Comparison of ENCODE assay signal across 8 cellular contexts in genomic region chr19:52527134-52527953, GRCh38. TPM values are rescaled to one million over a fixed set of nuclear protein-coding genes. Genes with fewer than 3 reads are reported as not detected.
A peak's percentile ranks its signal among the peaks of the same experiment; 100 is the strongest.
DNase-seq lines count a peak whose midpoint lies in the region; ATAC-seq and TF ChIP-seq lines count a peak whose summit lies in the region.

ZNF808 (plus strand) TSS chr19:52527668; CDS start chr19:52543285, 15,617 bp downstream.

- H3K4me3 Mint-ChIP-seq in CD14-positive monocyte: peak within 1 kb of the TSS; percentile 98 to 99
- peak within 1 kb of the TSS; percentile 88 for H3K4me3 Mint-ChIP-seq in activated CD8-positive, alpha-beta T cell treated with anti-CD3 and anti-CD28 coated beads for 36 hours

- CTCF ChIA-PET in activated CD8-positive, alpha-beta T cell treated with anti-CD3 and anti-CD28 coated beads for 36 hours (lab: Charles Lee): interaction anchor here (0.8 to 1.0 kb wide), 2 partner anchors 9 to 279 kb away, joined by 3 to 4 read pairs; no protein-coding TSS in a partner anchor

- H3K27ac ChIP-seq in duodenal mucosa (ENCODE audit: low read depth, low read length) (peak within 1 kb of the TSS; percentile 89), lower lobe of right lung (peak within 1 kb of the TSS; percentile 95)

- ATAC-seq in GM19351 (IDR thresholded peaks at IDR 0.05; ENCODE audit: unreplicated experiment): peak; percentile 87
- peak; percentile 82 for ATAC-seq in HG03521 (IDR thresholded peaks at IDR 0.05; ENCODE audit: unreplicated experiment)
- ATAC-seq in activated CD8-positive, alpha-beta T cell treated with anti-CD3 and anti-CD28 coated beads for 36 hours: peak; percentile 92
- ATAC-seq in lower lobe of right lung: peak; percentile 99

- TF ChIP-seq CTCF in CD14-positive monocyte (IDR thresholded peaks at IDR 0.05) (peak; percentile 78), lower lobe of right lung (IDR thresholded peaks at IDR 0.05) (peak; percentile 67)
- peak; percentile 71 for TF ChIP-seq CTCF in activated CD8-positive, alpha-beta T cell treated with anti-CD3 and anti-CD28 coated beads for 36 hours (IDR thresholded peaks at IDR 0.05)

- H3K4me1 ChIP-seq in duodenal mucosa (ENCODE audit: control insufficient read depth in 1 of 2, insufficient read depth in 2 of 2, low read length in 2 of 2) (peaks cover 0 to 8% of the 10 kb centered on the region in 2 donors), lower lobe of right lung (peaks cover 15% of the 10 kb centered on the region)

- peaks cover 0 to 2% (median 1%) of the 10 kb centered on the region in 3 donors for H3K27me3 Mint-ChIP-seq in CD14-positive monocyte (ENCODE audit: low read depth in 3 of 3)
- H3K27me3 Mint-ChIP-seq in activated CD8-positive, alpha-beta T cell treated with anti-CD3 and anti-CD28 coated beads for 36 hours: no peaks in the 10 kb centered on the region

- peaks cover 21% of the 10 kb centered on the region for H3K4me1 Mint-ChIP-seq in CD14-positive monocyte
- H3K4me1 Mint-ChIP-seq in activated CD8-positive, alpha-beta T cell treated with anti-CD3 and anti-CD28 coated beads for 36 hours (ENCODE audit: low read depth): peaks cover 12% of the 10 kb centered on the region

- POLR2A ChIA-PET in activated CD8-positive, alpha-beta T cell treated with anti-CD3 and anti-CD28 coated beads for 36 hours (lab: Charles Lee): interaction anchor here (1.0 kb wide), 1 partner anchor 13 kb away, joined by 5 read pairs; no protein-coding TSS in a partner anchor

- peaks cover 8 to 12% of the 10 kb centered on the region in 2 donors for H3K36me3 Mint-ChIP-seq in CD14-positive monocyte
- peaks cover 16% of the 10 kb centered on the region for H3K36me3 Mint-ChIP-seq in activated CD8-positive, alpha-beta T cell treated with anti-CD3 and anti-CD28 coated beads for 36 hours (ENCODE audit: low read depth)

- peak within 1 kb of the TSS; percentile 79 to 94 for H3K9ac ChIP-seq in duodenal mucosa (ENCODE audit: low read depth in 1 of 2, low read length in 2 of 2)

- DNase-seq in CD14-positive monocyte (ENCODE audit: low spot score) (peak; percentile 94), NCI-H82 (lab: John Stamatoyannopoulos, UW) (peak; percentile 94), lower lobe of right lung (peak; percentile 98)
- peak; percentile 98 for DNase-seq in activated CD8-positive, alpha-beta T cell treated with anti-CD3 and anti-CD28 coated beads for 36 hours
- DNase-seq in stimulated activated CD4-positive, alpha-beta T cell treated with anti-CD3 and anti-CD28 coated beads, TNF-alpha, amount 100 ng/mL, for 1 hour (ENCODE audit: low read depth in 3 of 3, low spot score in 1 of 3): peak; percentile 92 to 98 (median 93)

- H3K9me3 ChIP-seq in duodenal mucosa (ENCODE audit: control insufficient read depth in 1 of 2, low read length in 2 of 2) (peaks cover 5 to 12% of the 10 kb centered on the region in 2 donors), lower lobe of right lung (no peaks in the 10 kb centered on the region)

- intact Hi-C loops in CD14-positive monocyte (cut with micrococcal nuclease): loop anchor here (1.0 to 5.0 kb wide), 7 partner anchors 8 to 340 kb away; partner anchors contain the start of genes ZNF701 (in 2 of the 2), ZNF83 (in 2 of the 2) and ZNF480 (in 1 of the 2)
- intact Hi-C loops in activated CD8-positive, alpha-beta T cell treated with anti-CD3 and anti-CD28 coated beads for 36 hours (cut with micrococcal nuclease): no loop called here
- intact Hi-C loops in lower lobe of right lung (cut with DNase I): no loop called here

- H3K27ac Mint-ChIP-seq in CD14-positive monocyte: peak within 1 kb of the TSS; percentile 96 to 100 (median 99)
- H3K27ac Mint-ChIP-seq in activated CD8-positive, alpha-beta T cell treated with anti-CD3 and anti-CD28 coated beads for 36 hours: peak within 1 kb of the TSS; percentile 97

- H3K27me3 ChIP-seq in duodenal mucosa (ENCODE audit: control insufficient read depth in 1 of 2, insufficient read depth in 2 of 2, low read length in 2 of 2) (no peaks in the 10 kb centered on the region), lower lobe of right lung (ENCODE audit: low read depth) (no peaks in the 10 kb centered on the region)

- H3K36me3 ChIP-seq in duodenal mucosa (ENCODE audit: control insufficient read depth in 1 of 2, insufficient read depth in 2 of 2, low read length in 2 of 2) (no peaks in the 10 kb centered on the region), lower lobe of right lung (no peaks in the 10 kb centered on the region)

- H3K9me3 Mint-ChIP-seq in CD14-positive monocyte: peaks cover 16 to 63% (median 52%) of the 10 kb centered on the region in 7 donors
- peaks cover 10% of the 10 kb centered on the region for H3K9me3 Mint-ChIP-seq in activated CD8-positive, alpha-beta T cell treated with anti-CD3 and anti-CD28 coated beads for 36 hours

- H3K4me3 ChIP-seq in duodenal mucosa (ENCODE audit: low read depth in 1 of 2, low read length in 2 of 2): peak within 1 kb of the TSS; percentile 96 to 98
- peak within 1 kb of the TSS; percentile 78 for H3K4me3 ChIP-seq in lower lobe of right lung

RNA-seq across cellular contexts. Expression of gene ZNF808, which starts in this region (rescaled TPM):
- polyA plus RNA-seq in CD14-positive monocyte: 1 to 10 TPM; 2.6 to 3.4 TPM
- 10 to 100 TPM; 32.4 to 32.5 TPM for total RNA-seq in activated CD8-positive, alpha-beta T cell treated with anti-CD3 and anti-CD28 coated beads for 36 hours
- total RNA-seq in lower lobe of right lung: 28.5 TPM

Comparison
In these comparisons a context has a peak if more than half of its experiments do, and no peak if none do; other contexts are left out.
1. Peak in every context shown above with its lines: DNase-seq, ATAC-seq, H3K4me3 ChIP-seq and H3K27ac ChIP-seq.
2. intact Hi-C loops: an anchor here in CD14-positive monocyte (1.0 to 5.0 kb wide); none called in activated CD8-positive, alpha-beta T cell treated with anti-CD3 and anti-CD28 coated beads for 36 hours and lower lobe of right lung.